ENCODE assay signal across 1 cellular context in genomic region chr12:95480230-95480629, GRCh38.
TF ChIP-seq lines count a peak whose summit lies in the region.

No MANE protein-coding gene starts in this region.

TF ChIP-seq in GM23338, 12 proteins besides CTCF, POLR2A, EP300 and RAD21 (continued from another document):
- no peak for TF ChIP-seq ZNF462 (CRISPR knock-in tag; IDR thresholded peaks at IDR 0.05)
TF ChIP-seq in GM23338: peak in this region for 0.
